8 cellular contexts compared by ENCODE assay signal in the genomic region with DNA sequence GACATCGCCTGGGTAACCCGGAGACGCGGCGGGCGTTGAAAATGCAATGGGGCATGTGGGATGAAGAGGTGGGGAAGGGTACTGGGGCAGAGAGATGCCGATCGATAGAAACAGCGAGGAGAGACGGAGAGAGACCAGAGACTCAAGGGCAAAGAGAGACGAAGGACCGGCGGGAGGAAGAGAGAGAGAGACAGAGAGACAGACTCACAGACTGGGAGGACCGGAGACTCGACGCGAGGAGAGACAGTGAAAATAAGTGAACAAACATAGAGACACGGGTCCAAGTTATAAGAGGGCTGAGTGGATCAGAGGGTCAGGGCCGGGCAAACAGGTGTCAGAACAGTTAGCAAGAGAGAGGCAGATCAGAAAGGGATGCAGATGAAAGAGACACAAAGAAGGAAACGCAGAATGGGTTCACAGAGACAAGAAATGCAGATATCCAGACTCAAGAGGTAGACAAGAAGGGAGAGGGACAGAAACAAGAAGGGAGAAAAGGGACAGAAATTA. TPM values are rescaled to one million over a fixed set of nuclear protein-coding genes. Genes with fewer than 3 reads are reported as not detected.
A peak's percentile ranks its signal among the peaks of the same experiment; 100 is the strongest.
DNase-seq lines count a peak whose midpoint lies in the region; TF ChIP-seq lines count a peak whose summit lies in the region.

No MANE protein-coding gene starts in this region.

- H2AFZ ChIP-seq in GM23248 = peak overlapping the region; percentile 83

- H3K4me2 ChIP-seq in GM23248 (ENCODE audit: unreplicated experiment) = peak overlapping the region; percentile 91

- peaks cover 12% of the 10 kb centered on the region; the same call in 1 of the 2 replicates for H3K4me1 ChIP-seq in GM23248 (ENCODE audit: insufficient read depth)

- TF ChIP-seq CTCF in WERI-Rb-1 (IDR thresholded peaks at IDR 0.05; ENCODE audit: low read depth, low read length) (no peak), fibroblast of villous mesenchyme (IDR thresholded peaks at IDR 0.05; ENCODE audit: insufficient read depth, low read depth, low read length) (no peak)

- no peaks in the 10 kb centered on the region for H4K20me1 ChIP-seq in GM23248 (ENCODE audit: insufficient read depth)

- H3K9me3 ChIP-seq in GM23248 (ENCODE audit: low read depth) (no peaks in the 10 kb centered on the region), WERI-Rb-1 (ENCODE audit: severe bottlenecking) (no peaks in the 10 kb centered on the region)

- H3K27me3 ChIP-seq in GM23248 (replicated peaks; ENCODE audit: insufficient read depth) (no peaks in the 10 kb centered on the region), WERI-Rb-1 (ENCODE audit: insufficient read depth, low read depth, severe bottlenecking) (no peaks in the 10 kb centered on the region)

- no peak for DNase-seq in GM23248
- DNase-seq in WERI-Rb-1 = no peak
- DNase-seq in fibroblast of villous mesenchyme (ENCODE audit: low read depth) = no peak
- no peak for DNase-seq in skeletal muscle cell (ENCODE audit: low read depth)
- DNase-seq in stimulated activated CD4-positive, alpha-beta T cell treated with anti-CD3 and anti-CD28 coated beads, Interleukin-2, amount 100 ng/mL, for 48 hours = no peak
- DNase-seq in OCI-M2 (lab: John Stamatoyannopoulos, UW; ENCODE audit: unreplicated experiment) = no peak
- DNase-seq in NCI-H446 treated with DMSO at 0.1 percent for 48 hours (lab: John Stamatoyannopoulos, UW) = no peak
- no peak for DNase-seq in GM03348 (ENCODE audit: low spot score)

- in situ Hi-C loops in GM23248 (cut with MboI) = no loop called here

- H3K27ac ChIP-seq in GM23248 (peak overlapping the region; percentile 94), WERI-Rb-1 (peak overlapping the region; percentile 97)

- 1% methylated on average over 17 to 20 of the region's 20 CpGs for WGBS in GM23248 (ENCODE audit: low coverage in 1 of 2, low lambda C conversion rate in 2 of 2, missing lambda C conversion rate in 2 of 2), 2 experiments

- peak overlapping the region; percentile 91 for H3K9ac ChIP-seq in GM23248

- H3K4me3 ChIP-seq in GM23248 = peak overlapping the region; percentile 88
- H3K4me3 ChIP-seq in WERI-Rb-1 (ENCODE audit: low read depth, low read length) = peak overlapping the region; percentile 76
- peak overlapping the region; percentile 95 for H3K4me3 ChIP-seq in fibroblast of villous mesenchyme (ENCODE audit: low read depth, low read length)
- H3K4me3 ChIP-seq in skeletal muscle cell (ENCODE audit: low read depth, low read length) = peak overlapping the region; percentile 73

- peaks cover 33% of the 10 kb centered on the region for H3K79me2 ChIP-seq in GM23248 (ENCODE audit: insufficient read depth)

- peaks cover 12% of the 10 kb centered on the region for H3F3A ChIP-seq in GM23248 (ENCODE audit: insufficient read depth)

- H3K36me3 ChIP-seq in GM23248 (ENCODE audit: low read depth) (no peaks in the 10 kb centered on the region), WERI-Rb-1 (peaks cover 24% of the 10 kb centered on the region)

- no peaks in the 10 kb centered on the region for H3K9me2 ChIP-seq in GM23248 (ENCODE audit: insufficient read depth)

RNA-seq across cellular contexts. Expression of a gene that starts 0.6 kb away (rescaled TPM):
- 20.8 and 32.1 TPM in 2 replicates for total RNA-seq in GM23248 (2014; rRNA removed; shearing (Covaris generic))
- 6.7 and 9.0 TPM in 2 replicates for polyA plus RNA-seq in GM23248 (2016; fragmentation: Nextera tagmentation; extraction: Ambion mirVana)
- 15.5 and 16.1 TPM in 2 replicates for total RNA-seq in fibroblast of villous mesenchyme

RNA-seq across cellular contexts. Expression of a gene that starts 15.3 kb away (rescaled TPM):
- total RNA-seq in GM23248 (2014; rRNA removed; shearing (Covaris generic)) = 60.3 and 60.4 TPM in 2 replicates
- polyA plus RNA-seq in GM23248 (2016; fragmentation: Nextera tagmentation; extraction: Ambion mirVana) = 8.7 and 13.9 TPM in 2 replicates
- total RNA-seq in fibroblast of villous mesenchyme = 78.3 and 81.6 TPM in 2 replicates

RNA-seq across cellular contexts. Expression of a gene that starts 18.8 kb away (rescaled TPM):
- total RNA-seq in GM23248 (2014; rRNA removed; shearing (Covaris generic)) = 88.6 and 89.2 TPM in 2 replicates
- 186 and 193 TPM in 2 replicates for polyA plus RNA-seq in GM23248 (2016; fragmentation: Nextera tagmentation; extraction: Ambion mirVana)
- 111 and 120 TPM in 2 replicates for total RNA-seq in fibroblast of villous mesenchyme

RNA-seq across cellular contexts. Expression of a gene that starts 29.8 kb away (rescaled TPM):
- total RNA-seq in GM23248 (2014; rRNA removed; shearing (Covaris generic)) = 263 and 319 TPM in 2 replicates
- 61.5 and 62.0 TPM in 2 replicates for polyA plus RNA-seq in GM23248 (2016; fragmentation: Nextera tagmentation; extraction: Ambion mirVana)
- total RNA-seq in fibroblast of villous mesenchyme = 295 and 389 TPM in 2 replicates

RNA-seq across cellular contexts. Expression of a gene that starts 54.1 kb away (rescaled TPM):
- 5.9 and 9.0 TPM in 2 replicates for total RNA-seq in GM23248 (2014; rRNA removed; shearing (Covaris generic))
- 16.0 and 17.9 TPM in 2 replicates for polyA plus RNA-seq in GM23248 (2016; fragmentation: Nextera tagmentation; extraction: Ambion mirVana)
- 4.7 and 6.1 TPM in 2 replicates for total RNA-seq in fibroblast of villous mesenchyme
